8 cellular contexts compared by ENCODE assay signal in the genomic region with DNA sequence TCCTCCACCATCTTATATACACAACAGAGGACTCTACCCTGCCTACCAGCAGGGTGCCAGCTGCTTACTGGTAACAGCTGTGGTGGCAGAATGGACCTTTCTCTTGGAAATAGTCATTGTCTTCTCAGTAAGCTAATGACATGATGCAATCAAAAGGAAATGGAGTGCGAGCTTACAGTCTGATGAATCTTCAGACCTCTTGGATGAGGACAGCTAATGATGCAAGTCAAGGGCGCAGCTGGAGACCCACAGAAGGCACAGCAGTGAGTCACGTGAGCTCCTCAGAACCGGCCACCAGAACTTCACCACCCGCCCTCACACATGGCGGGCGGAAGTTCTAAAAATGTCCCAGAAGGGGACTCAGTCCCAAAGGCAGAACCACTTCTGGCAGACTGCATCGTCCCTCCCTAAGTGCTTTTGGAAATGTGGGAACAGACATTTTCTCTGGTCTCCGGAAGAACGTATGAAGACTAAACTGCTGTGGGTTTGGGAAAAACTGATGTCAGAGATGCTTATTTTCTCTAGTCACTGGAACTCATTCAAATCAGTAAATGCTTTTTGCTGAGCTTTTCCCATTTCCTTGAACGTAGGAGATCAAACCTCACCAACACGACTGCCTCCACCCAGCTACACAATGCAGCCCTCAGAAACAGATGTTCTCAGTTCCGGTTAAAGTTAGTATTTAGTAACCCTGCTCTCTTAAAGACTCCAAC.
A peak's percentile ranks its signal among the peaks of the same experiment; 100 is the strongest.
DNase-seq lines count a peak whose midpoint lies in the region; ATAC-seq and TF ChIP-seq lines count a peak whose summit lies in the region.

No MANE protein-coding gene starts in this region.

- no peaks in the 10 kb centered on the region for H3K9me3 Mint-ChIP-seq in CD4-positive, alpha-beta T cell

- H3K27ac Mint-ChIP-seq in CD4-positive, alpha-beta T cell = no peak overlapping the region

- no peaks in the 10 kb centered on the region for H3K36me3 ChIP-seq in muscle layer of colon (ENCODE audit: insufficient read depth, low read length)

- no peaks in the 10 kb centered on the region for H3K27me3 ChIP-seq in CD4-positive, alpha-beta T cell (ENCODE audit: control insufficient read depth, insufficient read depth, low read length)
- no peaks in the 10 kb centered on the region for H3K27me3 ChIP-seq in dorsolateral prefrontal cortex
- no peaks in the 10 kb centered on the region for H3K27me3 ChIP-seq in muscle layer of colon (ENCODE audit: control insufficient read depth in 1 of 2, insufficient read depth in 2 of 2, low read length in 2 of 2)

- H3K36me3 Mint-ChIP-seq in CD4-positive, alpha-beta T cell (ENCODE audit: low read depth) = no peaks in the 10 kb centered on the region

- H3K27me3 Mint-ChIP-seq in CD4-positive, alpha-beta T cell = no peaks in the 10 kb centered on the region

- H3K4me3 Mint-ChIP-seq in CD4-positive, alpha-beta T cell = peak overlapping the region; percentile 23

- H3K4me1 ChIP-seq in muscle layer of colon (ENCODE audit: insufficient read depth, low read length) = peaks cover 4% of the 10 kb centered on the region

- no peak for TF ChIP-seq CTCF in CD4-positive, alpha-beta T cell (IDR thresholded peaks at IDR 0.05)
- TF ChIP-seq CTCF in dorsolateral prefrontal cortex (IDR thresholded peaks at IDR 0.05 in 54 of 56, conservative IDR thresholded peaks at IDR 0.05 in 2 of 56; ENCODE audit: low read depth in 1 of 56, partially characterized antibody in 56 of 56) = no peak

- CTCF ChIA-PET in CD4-positive, alpha-beta T cell (lab: Charles Lee) = no interaction called here

- intact Hi-C loops in CD4-positive, alpha-beta T cell (cut with DNase I, micrococcal nuclease) = no loop called here
- intact Hi-C loops in dorsolateral prefrontal cortex (cut with DNase I) = no loop called here

- H3K27ac ChIP-seq in CD4-positive, alpha-beta T cell (ENCODE audit: low read depth, low read length) = no peak overlapping the region
- H3K27ac ChIP-seq in dorsolateral prefrontal cortex (peak overlapping the region in 53 of 59 donors; percentile 4 to 84 (median 54)), muscle layer of colon (ENCODE audit: low read depth, low read length) (peak overlapping the region; percentile 3)

- ATAC-seq in CD4-positive, alpha-beta T cell (ENCODE audit: poor library complexity) = no peak
- no peak for ATAC-seq in left lobe of liver
- ATAC-seq in SK-N-SH treated with all-trans-retinoic acid at 6 μM for 48 hours = no peak

- H3K9ac ChIP-seq in muscle layer of colon (ENCODE audit: low read length) = no peak overlapping the region

- peak overlapping the region in 31 of 59 donors; percentile 4 to 43 (median 22) for H3K4me3 ChIP-seq in dorsolateral prefrontal cortex
- peak overlapping the region in 1 of 2 donors; percentile 11 for H3K4me3 ChIP-seq in muscle layer of colon (ENCODE audit: low read depth in 1 of 2, low read length in 2 of 2)

- POLR2A ChIA-PET in CD4-positive, alpha-beta T cell (lab: Charles Lee) = interaction anchor here (0.6 to 1.2 kb wide), 3 partner anchors 32 to 375 kb away, joined by 3 read pairs; no protein-coding TSS in a partner anchor

- DNase-seq in CD4-positive, alpha-beta T cell = no peak
- peak; percentile 10 for DNase-seq in NCI-H69 (lab: John Stamatoyannopoulos, UW)
- peak in 6 of 10 donors; percentile 30 to 48 (median 40) for DNase-seq in dorsolateral prefrontal cortex
- DNase-seq in DMS79 treated with DMSO at 0.1 percent for 48 hours (lab: John Stamatoyannopoulos, UW) = no peak
- no peak for DNase-seq in left lobe of liver (ENCODE audit: low spot score)
- no peak for DNase-seq in NCI-H1092 (lab: John Stamatoyannopoulos, UW)

- H3K4me1 Mint-ChIP-seq in CD4-positive, alpha-beta T cell (ENCODE audit: low read depth) = no peaks in the 10 kb centered on the region

- no peaks in the 10 kb centered on the region for H3K9me3 ChIP-seq in CD4-positive, alpha-beta T cell (ENCODE audit: control insufficient read depth, low read length)
- no peaks in the 10 kb centered on the region for H3K9me3 ChIP-seq in muscle layer of colon (ENCODE audit: low read length)

TF ChIP-seq in SK-N-SH treated with all-trans-retinoic acid at 6 μM for 48 hours, 23 proteins besides CTCF, POLR2A, EP300 and RAD21:
- TF ChIP-seq PPARA (CRISPR knock-in tag; IDR thresholded peaks at IDR 0.05; ENCODE audit: borderline replicate concordance) = no peak
- TF ChIP-seq ESRRG (CRISPR knock-in tag; IDR thresholded peaks at IDR 0.05) = no peak
- TF ChIP-seq ZNF565 (CRISPR knock-in tag; conservative IDR thresholded peaks at IDR 0.05; ENCODE audit: low read depth) = no peak
- TF ChIP-seq CSDC2 (CRISPR knock-in tag; IDR thresholded peaks at IDR 0.05) = no peak
- TF ChIP-seq, protein P1, sequence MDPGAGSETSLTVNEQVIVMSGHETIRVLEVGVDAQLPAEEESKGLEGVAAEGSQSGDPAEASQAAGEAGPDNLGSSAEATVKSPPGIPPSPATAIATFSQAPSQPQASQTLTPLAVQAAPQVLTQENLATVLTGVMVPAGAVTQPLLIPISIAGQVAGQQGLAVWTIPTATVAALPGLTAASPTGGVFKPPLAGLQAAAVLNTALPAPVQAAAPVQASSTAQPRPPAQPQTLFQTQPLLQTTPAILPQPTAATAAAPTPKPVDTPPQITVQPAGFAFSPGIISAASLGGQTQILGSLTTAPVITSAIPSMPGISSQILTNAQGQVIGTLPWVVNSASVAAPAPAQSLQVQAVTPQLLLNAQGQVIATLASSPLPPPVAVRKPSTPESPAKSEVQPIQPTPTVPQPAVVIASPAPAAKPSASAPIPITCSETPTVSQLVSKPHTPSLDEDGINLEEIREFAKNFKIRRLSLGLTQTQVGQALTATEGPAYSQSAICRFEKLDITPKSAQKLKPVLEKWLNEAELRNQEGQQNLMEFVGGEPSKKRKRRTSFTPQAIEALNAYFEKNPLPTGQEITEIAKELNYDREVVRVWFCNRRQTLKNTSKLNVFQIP (CRISPR knock-in tag; IDR thresholded peaks at IDR 0.05; ENCODE audit: borderline replicate concordance, low read depth) = no peak
- no peak for TF ChIP-seq ARNTL (CRISPR knock-in tag; IDR thresholded peaks at IDR 0.05; ENCODE audit: borderline replicate concordance, low read depth)
- TF ChIP-seq, protein P2, sequence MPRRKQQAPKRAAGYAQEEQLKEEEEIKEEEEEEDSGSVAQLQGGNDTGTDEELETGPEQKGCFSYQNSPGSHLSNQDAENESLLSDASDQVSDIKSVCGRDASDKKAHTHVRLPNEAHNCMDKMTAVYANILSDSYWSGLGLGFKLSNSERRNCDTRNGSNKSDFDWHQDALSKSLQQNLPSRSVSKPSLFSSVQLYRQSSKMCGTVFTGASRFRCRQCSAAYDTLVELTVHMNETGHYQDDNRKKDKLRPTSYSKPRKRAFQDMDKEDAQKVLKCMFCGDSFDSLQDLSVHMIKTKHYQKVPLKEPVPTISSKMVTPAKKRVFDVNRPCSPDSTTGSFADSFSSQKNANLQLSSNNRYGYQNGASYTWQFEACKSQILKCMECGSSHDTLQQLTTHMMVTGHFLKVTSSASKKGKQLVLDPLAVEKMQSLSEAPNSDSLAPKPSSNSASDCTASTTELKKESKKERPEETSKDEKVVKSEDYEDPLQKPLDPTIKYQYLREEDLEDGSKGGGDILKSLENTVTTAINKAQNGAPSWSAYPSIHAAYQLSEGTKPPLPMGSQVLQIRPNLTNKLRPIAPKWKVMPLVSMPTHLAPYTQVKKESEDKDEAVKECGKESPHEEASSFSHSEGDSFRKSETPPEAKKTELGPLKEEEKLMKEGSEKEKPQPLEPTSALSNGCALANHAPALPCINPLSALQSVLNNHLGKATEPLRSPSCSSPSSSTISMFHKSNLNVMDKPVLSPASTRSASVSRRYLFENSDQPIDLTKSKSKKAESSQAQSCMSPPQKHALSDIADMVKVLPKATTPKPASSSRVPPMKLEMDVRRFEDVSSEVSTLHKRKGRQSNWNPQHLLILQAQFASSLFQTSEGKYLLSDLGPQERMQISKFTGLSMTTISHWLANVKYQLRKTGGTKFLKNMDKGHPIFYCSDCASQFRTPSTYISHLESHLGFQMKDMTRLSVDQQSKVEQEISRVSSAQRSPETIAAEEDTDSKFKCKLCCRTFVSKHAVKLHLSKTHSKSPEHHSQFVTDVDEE (CRISPR knock-in tag; IDR thresholded peaks at IDR 0.05) = no peak
- TF ChIP-seq ZNF70 (CRISPR knock-in tag; IDR thresholded peaks at IDR 0.05) = no peak
- no peak for TF ChIP-seq ZFP3 (CRISPR knock-in tag; IDR thresholded peaks at IDR 0.05)
- no peak for TF ChIP-seq TOX (CRISPR knock-in tag; IDR thresholded peaks at IDR 0.05; ENCODE audit: borderline replicate concordance)
- no peak for TF ChIP-seq OSR1 (CRISPR knock-in tag; IDR thresholded peaks at IDR 0.05)
- TF ChIP-seq ZFP30 (CRISPR knock-in tag; IDR thresholded peaks at IDR 0.05) = no peak
- no peak for TF ChIP-seq ZC3H10 (CRISPR knock-in tag; IDR thresholded peaks at IDR 0.05)
- no peak for TF ChIP-seq SNAI2 (CRISPR knock-in tag; IDR thresholded peaks at IDR 0.05)

Comparison
In these comparisons a context has a peak if more than half of its experiments do, and no peak if none do; other contexts are left out.
1. DNase-seq: peak in NCI-H69 (single experiment) and dorsolateral prefrontal cortex (6 of 10); none in CD4-positive, alpha-beta T cell (0 of 10), DMS79 treated with DMSO at 0.1 percent for 48 hours (single experiment), left lobe of liver (single experiment) and NCI-H1092 (single experiment).